Comparison of ENCODE assay signal across 22 cellular contexts in genomic region chr1:27120849-27121248, GRCh38. TPM values are rescaled to one million over a fixed set of nuclear protein-coding genes. Genes with fewer than 3 reads are reported as not detected.
DNase-seq lines count a peak whose midpoint lies in the region; ATAC-seq and TF ChIP-seq lines count a peak whose summit lies in the region.
"Had no signal": no experiment of that assay in that cellular context is flagged by ENCODE, and none has a peak within 500 bp of the region (broad histone marks: within the 10 kb centered on the region; RNA-seq: fewer than 3 reads in every experiment).

No MANE protein-coding gene starts in this region.

- peak overlapping the region; percentile 39 for H3K4ac ChIP-seq in IMR-90 (ENCODE audit: low read depth, low read length)

- H3K56ac ChIP-seq in IMR-90 (ENCODE audit: extremely low read depth, insufficient read depth, low read length), result no peak overlapping the region

- no peak overlapping the region for H4K91ac ChIP-seq in IMR-90 (ENCODE audit: insufficient read depth, low read depth, low read length)

- peaks cover 25 to 73% of the 10 kb centered on the region in 2 experiments for H3K79me1 ChIP-seq in IMR-90 (ENCODE audit: low read depth in 1 of 2, low read length in 2 of 2)

- DNase-seq in IMR-90, result no peak
- no peak for DNase-seq in epithelial cell of prostate (ENCODE audit: low read depth, low spot score)
- DNase-seq in transverse colon, result no peak
- DNase-seq in upper lobe of left lung, result no peak
- DNase-seq in NCI-H1092 (lab: John Stamatoyannopoulos, UW), result no peak
- no peak for DNase-seq in stimulated activated naive CD4-positive, alpha-beta T cell (lab: John Stamatoyannopoulos, UW)
- DNase-seq: activated CD4-positive, alpha-beta T cell treated with anti-CD3 and anti-CD28 coated beads, Interleukin-2, amount 50 U/mL, for 48 hours; activated CD4-positive, CD25-positive, alpha-beta regulatory T cell; activated gamma-delta T cell; brain microvascular endothelial cell; H9; heart left ventricle; KG1; natural killer cell; NCI-H1694; NCI-H2171; NCI-H524; NK-92 treated with Interleukin-12 subunit alpha and Interleukin-12 subunit beta, amount 100 ng/mL, for 24 hours; PC-9; Right ventricle myocardium superior; SW 1271 had no signal

- no peak overlapping the region for H3K9ac ChIP-seq in IMR-90 (ENCODE audit: low read depth, low read length)

- H3K4me1 ChIP-seq in IMR-90 (ENCODE audit: control insufficient read depth, insufficient read depth, low read length) (peaks cover 38% of the 10 kb centered on the region), neutrophil (ENCODE audit: control insufficient read depth in 1 of 2, insufficient read depth in 1 of 2, low read depth in 1 of 2, low read length in 1 of 2) (peaks cover 75 to 93% of the 10 kb centered on the region in 2 experiments), transverse colon (peaks cover 55 to 87% (median 73%) of the 10 kb centered on the region in 4 donors), upper lobe of left lung (peaks cover 54 to 93% (median 68%) of the 10 kb centered on the region in 4 donors)

- dilution Hi-C loops in IMR-90 (cut with HindIII; ENCODE audit: low sequenced_read_pairs, unreplicated experiment), result no loop called here

- no peak overlapping the region for H3K18ac ChIP-seq in IMR-90 (ENCODE audit: low read depth, low read length)

- TF ChIP-seq EP300 in transverse colon (IDR thresholded peaks at IDR 0.05; ENCODE audit: low read depth), result no peak
- no peak for TF ChIP-seq EP300 in upper lobe of left lung (IDR thresholded peaks at IDR 0.05)

- peak overlapping the region; percentile 38; the same call in 1 of the 2 replicates for H3K23ac ChIP-seq in IMR-90 (ENCODE audit: low read depth, low read length)

- POLR2A ChIA-PET in IMR-90 (lab: Charles Lee; ENCODE audit: unreplicated experiment), result no interaction called here

- peaks cover 31% of the 10 kb centered on the region for H4K20me1 ChIP-seq in IMR-90 (ENCODE audit: insufficient read depth, low read length)

- CTCF ChIA-PET in IMR-90 (lab: Yijun Ruan, JAX), result interaction anchor here (1.4 kb wide), 1 partner anchor 212 kb away, joined by 3 read pairs; no protein-coding TSS in a partner anchor

- no peaks in the 10 kb centered on the region for H3K27me3 ChIP-seq in IMR-90 (ENCODE audit: control insufficient read depth, insufficient read depth, low read length)
- H3K27me3 ChIP-seq in neutrophil, result no peaks in the 10 kb centered on the region
- H3K27me3 ChIP-seq in transverse colon, result no peaks in the 10 kb centered on the region
- no peaks in the 10 kb centered on the region for H3K27me3 ChIP-seq in upper lobe of left lung
- H3K27me3 ChIP-seq: brain microvascular endothelial cell, heart left ventricle had no signal

- no peak overlapping the region for H3K4me2 ChIP-seq in IMR-90 (ENCODE audit: low read depth, low read length)
- H3K4me2 ChIP-seq: PC-9 had no signal

- TF ChIP-seq CTCF in IMR-90 (conservative IDR thresholded peaks at IDR 0.05; ENCODE audit: low read depth, low read length), result no peak
- TF ChIP-seq CTCF in neutrophil (IDR thresholded peaks at IDR 0.05), result no peak
- TF ChIP-seq CTCF in transverse colon (IDR thresholded peaks at IDR 0.05), result no peak
- TF ChIP-seq CTCF in upper lobe of left lung (IDR thresholded peaks at IDR 0.05), result no peak

- WGBS in IMR-90 (ENCODE audit: extremely low coverage in 2 of 2, insufficient read length in 1 of 2), 2 experiments, result no CpG with 5 or more reads among the region's 1 CpG
- WGBS in transverse colon (ENCODE audit: low coverage in 1 of 2), 2 donors, result 40 to 63% methylated on average over 1 of the region's 1 CpG
- WGBS in upper lobe of left lung, 2 donors, result 65 to 72% methylated on average over 1 of the region's 1 CpG

- H4K8ac ChIP-seq in IMR-90 (ENCODE audit: low read depth in 2 of 2, low read length in 2 of 2), result no peak overlapping the region; a peak in 1 of 4 replicates

- intact Hi-C loops in IMR-90 (cut with micrococcal nuclease) (loop anchor here (1.0 kb wide), 1 partner anchor 24 kb away; no protein-coding TSS in a partner anchor), transverse colon (cut with DNase I; ENCODE audit: low total_unique reads) (no loop called here)

- no peak overlapping the region for H3K4me3 ChIP-seq in IMR-90 (ENCODE audit: insufficient read depth, low read depth, low read length)
- no peak overlapping the region for H3K4me3 ChIP-seq in neutrophil (ENCODE audit: low read depth in 1 of 2, low read length in 1 of 2)
- no peak overlapping the region for H3K4me3 ChIP-seq in transverse colon
- no peak overlapping the region for H3K4me3 ChIP-seq in upper lobe of left lung
- H3K4me3 ChIP-seq: heart left ventricle, PC-9 had no signal

- no peak overlapping the region for H2AFZ ChIP-seq in IMR-90 (replicated peaks; ENCODE audit: low read length, poor library complexity)
- H2AFZ ChIP-seq: PC-9 had no signal

- no peak overlapping the region for H2BK5ac ChIP-seq in IMR-90 (ENCODE audit: low read depth, low read length, poor library complexity, severe bottlenecking)

- no peak for TF ChIP-seq RAD21 in IMR-90 (IDR thresholded peaks at IDR 0.05; ENCODE audit: low read length)

- TF ChIP-seq POLR2A in IMR-90 (IDR thresholded peaks at IDR 0.05; ENCODE audit: low read depth, low read length), result no peak
- TF ChIP-seq POLR2A in transverse colon (IDR thresholded peaks at IDR 0.05), result no peak
- no peak for TF ChIP-seq POLR2A in upper lobe of left lung (IDR thresholded peaks at IDR 0.05)

- peak overlapping the region; percentile 40; the same call in 1 of the 2 replicates for H2BK20ac ChIP-seq in IMR-90 (ENCODE audit: low read depth, low read length)

- H3K9me3 ChIP-seq in IMR-90 (ENCODE audit: control insufficient read depth, insufficient read depth, low read length) (no peaks in the 10 kb centered on the region), neutrophil (no peaks in the 10 kb centered on the region), transverse colon (no peaks in the 10 kb centered on the region), upper lobe of left lung (no peaks in the 10 kb centered on the region)
- H3K9me3 ChIP-seq: heart left ventricle had no signal

- H3K36me3 ChIP-seq in IMR-90 (ENCODE audit: control insufficient read depth, insufficient read depth, low read length) (no peaks in the 10 kb centered on the region), neutrophil (peaks cover under 1% of the 10 kb centered on the region), transverse colon (no peaks in the 10 kb centered on the region), upper lobe of left lung (no peaks in the 10 kb centered on the region)
- H3K36me3 ChIP-seq: brain microvascular endothelial cell, heart left ventricle had no signal

- H3K27ac ChIP-seq in IMR-90 (ENCODE audit: insufficient read depth, low read length) (no peak overlapping the region), epithelial cell of prostate (peak overlapping the region; percentile 55), neutrophil (peak overlapping the region; percentile 91), transverse colon (peak overlapping the region; percentile 75 to 88 (median 80)), upper lobe of left lung (peak overlapping the region in 1 of 4 donors; percentile 79)
- H3K27ac ChIP-seq: brain microvascular endothelial cell, PC-9 had no signal

- H2AK9ac ChIP-seq in IMR-90 (replicated peaks; ENCODE audit: low read depth, low read length, poor library complexity), result no peak overlapping the region

- BruUV-seq in IMR-90 (replicated peaks; lab: Mats Ljungman, UMichigan), result no TSS peak

- H2AK5ac ChIP-seq in IMR-90 (ENCODE audit: low read depth, low read length), result peak overlapping the region; percentile 48; the same call in 1 of the 2 replicates

- H2BK15ac ChIP-seq in IMR-90 (ENCODE audit: low read depth, low read length), result 0 out of 3 replicates have a peak overlapping the region, but pooled peaks have one; percentile 12

- no peak overlapping the region for H4K5ac ChIP-seq in IMR-90 (ENCODE audit: low read depth, low read length)

- peaks cover 39% of the 10 kb centered on the region for H3K9me1 ChIP-seq in IMR-90 (ENCODE audit: insufficient read depth, low read length)

- in situ Hi-C loops in IMR-90 (cut with MboI; ENCODE audit: low sequenced_read_pairs) (no loop called here), transverse colon (cut with MboI; ENCODE audit: low pct_ligation_motif_present in 1 of 4, low pct_unique_long_range_greater_than_20kb in 1 of 4, low sequenced_read_pairs in 3 of 4) (loop anchor here in 1 of 4 donors (25.0 kb wide), 1 partner anchor 166 kb away; no protein-coding TSS in a partner anchor)

- peak overlapping the region; percentile 7; the same call in 1 of the 2 replicates for H3K14ac ChIP-seq in IMR-90 (replicated peaks; ENCODE audit: low read depth, low read length)

- ATAC-seq in IMR-90 (ENCODE audit: low read depth), result no peak
- ATAC-seq in upper lobe of left lung (ENCODE audit: low FRiP score in 2 of 2), result no peak
- ATAC-seq: heart left ventricle, natural killer cell had no signal

- H2BK120ac ChIP-seq in IMR-90 (ENCODE audit: low read depth, low read length), result no peak overlapping the region

TF ChIP-seq in IMR-90, 13 proteins besides CTCF, POLR2A, EP300 and RAD21:
- no peak for TF ChIP-seq ELK1 (IDR thresholded peaks at IDR 0.05; ENCODE audit: borderline replicate concordance, low read depth, low read length)
- no peak for TF ChIP-seq MAFK (IDR thresholded peaks at IDR 0.05; ENCODE audit: low read depth, low read length)
- TF ChIP-seq MAZ (IDR thresholded peaks at IDR 0.05; ENCODE audit: borderline replicate concordance, low read depth, low read length), result no peak
- TF ChIP-seq MXI1 (IDR thresholded peaks at IDR 0.05; ENCODE audit: borderline replicate concordance, low read depth, low read length), result no peak
- TF ChIP-seq SMC3 (IDR thresholded peaks at IDR 0.05; ENCODE audit: low read depth, low read length), result no peak
- no peak for TF ChIP-seq CHD1 (IDR thresholded peaks at IDR 0.05; ENCODE audit: low read depth, low read length)
- no peak for TF ChIP-seq RFX5 (IDR thresholded peaks at IDR 0.05; ENCODE audit: low read depth, low read length)

RNA-seq across cellular contexts. Expression of gene SLC9A1, which starts 34.1 kb away (rescaled TPM):
- 1.9 and 2.0 TPM in 2 replicates for total RNA-seq in IMR-90 (2012; rRNA removed)
- polyA plus RNA-seq in IMR-90 (2012; rRNA removed), result 20.5 and 21.2 TPM in 2 replicates
- 14.3 and 19.8 TPM in 2 replicates for polyA plus RNA-seq in IMR-90 (2012; cell fraction: cytosol; rRNA removed)
- 30.7 and 36.7 TPM in 2 replicates for polyA plus RNA-seq in IMR-90 (2012; cell fraction: nucleus; rRNA removed; ENCODE audit: low replicate concordance)
- 100 to 1,000 TPM in 2 of 4 donors, 10 to 100 TPM in 2; 17.9 to 140 (median 101) TPM for total RNA-seq in transverse colon
- 10 to 100 TPM; 18.1 to 51.4 (median 31.5) TPM for total RNA-seq in upper lobe of left lung
